Comparison of ENCODE assay signal across 10 cellular contexts in the genomic region with DNA sequence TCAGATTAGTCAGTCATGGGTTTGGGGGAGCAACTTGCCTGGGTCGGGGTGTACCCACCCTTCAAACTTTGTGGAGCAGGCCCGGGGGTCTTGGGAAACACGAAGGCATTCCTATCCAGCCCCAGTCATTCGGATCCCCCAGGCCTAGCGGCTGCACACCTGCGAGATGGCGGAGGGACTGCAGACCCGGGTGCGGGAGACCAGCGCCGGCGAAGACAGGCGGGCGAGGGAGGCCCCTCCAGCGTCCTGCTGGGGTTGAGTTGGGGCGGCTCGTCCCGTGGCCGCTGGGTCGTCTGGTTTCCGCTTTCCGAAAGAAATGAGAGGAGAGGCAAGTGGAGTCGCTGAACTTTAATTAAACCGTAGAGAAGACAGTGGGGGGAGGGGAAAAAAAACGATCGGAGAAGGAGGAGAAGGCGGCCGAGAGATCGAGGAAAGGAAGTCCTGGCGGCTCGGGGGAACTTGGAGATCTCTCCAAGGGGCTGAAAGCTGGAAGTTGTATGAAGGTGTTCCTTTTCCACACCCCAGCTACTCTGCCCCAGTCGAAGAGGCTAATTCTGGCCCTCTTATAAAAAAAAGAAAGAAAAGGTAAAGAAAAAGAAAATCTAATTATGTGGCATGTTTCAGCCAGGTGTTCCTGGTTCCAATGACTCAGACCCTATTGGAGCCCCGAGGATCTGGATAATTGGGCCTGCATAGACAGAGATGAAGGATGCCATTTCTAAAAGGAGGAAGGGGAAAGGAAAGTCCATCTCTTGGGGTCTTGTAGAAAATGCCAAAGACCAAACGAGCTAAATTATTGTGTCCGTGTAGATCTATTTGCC. TPM values are rescaled to one million over a fixed set of nuclear protein-coding genes. Genes with fewer than 3 reads are reported as not detected.
A peak's percentile ranks its signal among the peaks of the same experiment; 100 is the strongest.
DNase-seq lines count a peak whose midpoint lies in the region; ATAC-seq and TF ChIP-seq lines count a peak whose summit lies in the region.
"Not testable (repeated sequence)": the region's sequence is repeated elsewhere in the genome, so short reads cannot be mapped to it uniquely, and the experiment has no call there.
"Had no signal": no experiment of that assay in that cellular context is flagged by ENCODE, and none has a peak within 500 bp of the region (broad histone marks: within the 10 kb centered on the region; RNA-seq: fewer than 3 reads in every experiment).

No MANE protein-coding gene starts in this region.

- not testable (repeated sequence) for TF ChIP-seq EP300 in gastroesophageal sphincter (IDR thresholded peaks at IDR 0.05); upper lobe of left lung (IDR thresholded peaks at IDR 0.05)

- DNase-seq in T-helper 2 cell treated with Interferon-gamma antibody and Interleukin-4, amounts not matched to agents 5 μg/mL and 100 μg/mL, for 36 hours (ENCODE audit: low spot score); activated T-cell treated with anti-CD3 and anti-CD28 coated beads, Interleukin-2, amount 50 U/mL, for 4 hours: not testable (repeated sequence)
- peak; percentile 47 for DNase-seq in astrocyte of the spinal cord (ENCODE audit: low read depth, low spot score)
- DNase-seq in stimulated activated CD4-positive, alpha-beta T cell treated with anti-CD3 and anti-CD28 coated beads, Interleukin-2, amount 100 ng/mL, for 24 hours: peak; percentile 20 to 22
- DNase-seq in upper lobe of left lung: peak in 1 of 2 donors; percentile 83

- not testable (repeated sequence) for TF ChIP-seq CTCF in GM12875 (IDR thresholded peaks at IDR 0.05; ENCODE audit: borderline replicate concordance, insufficient read depth, low read depth, low read length); astrocyte of the spinal cord (IDR thresholded peaks at IDR 0.05; ENCODE audit: low read depth, low read length); gastroesophageal sphincter (IDR thresholded peaks at IDR 0.05); upper lobe of left lung (IDR thresholded peaks at IDR 0.05)

- in situ Hi-C loops in astrocyte of the spinal cord (cut with HindIII; ENCODE audit: low sequenced_read_pairs): not testable (repeated sequence)

- H3K27ac Mint-ChIP-seq in T-helper 2 cell treated with Interferon-gamma antibody and Interleukin-4, amounts not matched to agents 5 μg/mL and 100 μg/mL, for 36 hours: peak overlapping the region; percentile 87

- not testable (repeated sequence) for ATAC-seq in activated T-cell treated with anti-CD3 and anti-CD28 coated beads, Interleukin-2, amount 50 U/mL, for 4 hours; gastroesophageal sphincter; upper lobe of left lung (ENCODE audit: low FRiP score in 2 of 2)

- peaks cover 36% of the 10 kb centered on the region for H3K27me3 Mint-ChIP-seq in T-helper 2 cell treated with Interferon-gamma antibody and Interleukin-4, amounts not matched to agents 5 μg/mL and 100 μg/mL, for 36 hours (ENCODE audit: low read depth)
- peaks cover 11% of the 10 kb centered on the region for H3K27me3 Mint-ChIP-seq in activated T-cell treated with anti-CD3 and anti-CD28 coated beads, Interleukin-2, amount 50 U/mL, for 4 hours (ENCODE audit: low read depth)

- H3K4me1 Mint-ChIP-seq in T-helper 2 cell treated with Interferon-gamma antibody and Interleukin-4, amounts not matched to agents 5 μg/mL and 100 μg/mL, for 36 hours (ENCODE audit: low read depth): peaks cover 21% of the 10 kb centered on the region
- H3K4me1 Mint-ChIP-seq in activated T-cell treated with anti-CD3 and anti-CD28 coated beads, Interleukin-2, amount 50 U/mL, for 4 hours (ENCODE audit: low read depth): peaks cover 20% of the 10 kb centered on the region

- H3K9me3 Mint-ChIP-seq in T-helper 2 cell treated with Interferon-gamma antibody and Interleukin-4, amounts not matched to agents 5 μg/mL and 100 μg/mL, for 36 hours; activated T-cell treated with anti-CD3 and anti-CD28 coated beads, Interleukin-2, amount 50 U/mL, for 4 hours: not testable (repeated sequence)

- peak overlapping the region; percentile 75 for H3K4me3 Mint-ChIP-seq in T-helper 2 cell treated with Interferon-gamma antibody and Interleukin-4, amounts not matched to agents 5 μg/mL and 100 μg/mL, for 36 hours
- H3K4me3 Mint-ChIP-seq in activated T-cell treated with anti-CD3 and anti-CD28 coated beads, Interleukin-2, amount 50 U/mL, for 4 hours: peak overlapping the region; percentile 82

- not testable (repeated sequence) for H3K36me3 ChIP-seq in gastroesophageal sphincter; muscle layer of duodenum (ENCODE audit: control insufficient read depth in 1 of 2, insufficient read depth in 2 of 2, low read length in 2 of 2); upper lobe of left lung

- H3K27ac ChIP-seq in gastroesophageal sphincter (peak overlapping the region; percentile 75 to 98 (median 92)), muscle layer of duodenum (ENCODE audit: low read length) (peak overlapping the region; percentile 68), upper lobe of left lung (peak overlapping the region in 1 of 4 donors; percentile 43)

- TF ChIP-seq POLR2A in gastroesophageal sphincter (IDR thresholded peaks at IDR 0.05); upper lobe of left lung (IDR thresholded peaks at IDR 0.05): not testable (repeated sequence)

- 3 to 4% methylated on average over 13 of the region's 35 CpGs for WGBS in gastroesophageal sphincter (ENCODE audit: low coverage in 1 of 2), 2 donors
- WGBS in upper lobe of left lung, 2 donors: 23 to 27% methylated on average over 26 to 29 of the region's 35 CpGs

- peaks cover 0 to 27% (median 0%) of the 10 kb centered on the region in 3 donors for H3K4me1 ChIP-seq in gastroesophageal sphincter
- H3K4me1 ChIP-seq in muscle layer of duodenum (ENCODE audit: control insufficient read depth in 1 of 2, insufficient read depth in 2 of 2, low read length in 2 of 2); upper lobe of left lung: not testable (repeated sequence)

- not testable (repeated sequence) for H3K36me3 Mint-ChIP-seq in T-helper 2 cell treated with Interferon-gamma antibody and Interleukin-4, amounts not matched to agents 5 μg/mL and 100 μg/mL, for 36 hours (ENCODE audit: low read depth); activated T-cell treated with anti-CD3 and anti-CD28 coated beads, Interleukin-2, amount 50 U/mL, for 4 hours (ENCODE audit: insufficient read depth)

- not testable (repeated sequence) for H3K9me3 ChIP-seq in gastroesophageal sphincter; muscle layer of duodenum (ENCODE audit: control insufficient read depth in 1 of 2, low read length in 2 of 2); upper lobe of left lung

- H3K27me3 ChIP-seq in gastroesophageal sphincter; muscle layer of duodenum (ENCODE audit: low read depth, low read length); upper lobe of left lung: not testable (repeated sequence)

- H3K4me3 ChIP-seq in GM12875 (ENCODE audit: low read depth, low read length) (peak overlapping the region; percentile 36), astrocyte of the spinal cord (ENCODE audit: low read depth, low read length) (peak overlapping the region; percentile 20), gastroesophageal sphincter (peak overlapping the region; percentile 35 to 51), muscle layer of duodenum (ENCODE audit: low read depth in 1 of 2, low read length in 2 of 2) (peak overlapping the region in 1 of 2 donors; percentile 20), upper lobe of left lung (peak overlapping the region in 3 of 4 donors; percentile 5 to 28 (median 25))

RNA-seq across cellular contexts. Expression of a gene that starts 28.2 kb away (rescaled TPM):
- under 1 TPM; 0.16 to 0.40 (median 0.29) TPM for total RNA-seq in activated T-cell treated with anti-CD3 and anti-CD28 coated beads, Interleukin-2, amount 50 U/mL, for 4 hours
- total RNA-seq in gastroesophageal sphincter (1 to 10 TPM in 3 of 4 donors, under 1 TPM in 1; 0.69 to 5.7 (median 2.7) TPM), upper lobe of left lung (1 to 10 TPM in 1 of 6 donors, under 1 TPM in 2, not detected in 3; 0.40 to 1.0 (median 0.59) TPM)

RNA-seq across cellular contexts. Expression of a gene that starts 48.9 kb away (rescaled TPM):
- not detected for total RNA-seq in activated T-cell treated with anti-CD3 and anti-CD28 coated beads, Interleukin-2, amount 50 U/mL, for 4 hours
- total RNA-seq in gastroesophageal sphincter (1 to 10 TPM in 2 of 4 donors, under 1 TPM in 1, not detected in 1; 0.31 to 3.3 (median 1.3) TPM), upper lobe of left lung (under 1 TPM in 3 of 6 donors, not detected in 3; 0.11 to 0.22 (median 0.17) TPM)
- total RNA-seq: heart left ventricle, left colon had no signal

RNA-seq across cellular contexts. Expression of a gene that starts 53.6 kb away (rescaled TPM):
- not detected for total RNA-seq in activated T-cell treated with anti-CD3 and anti-CD28 coated beads, Interleukin-2, amount 50 U/mL, for 4 hours
- total RNA-seq in gastroesophageal sphincter (under 1 TPM in 1 of 4 donors, not detected in 3; 0.50 TPM), upper lobe of left lung (under 1 TPM in 2 of 6 donors, not detected in 4; 0.40 to 0.92 TPM)
- total RNA-seq: left colon had no signal
